3 cellular contexts compared by ENCODE assay signal in the genomic region with DNA sequence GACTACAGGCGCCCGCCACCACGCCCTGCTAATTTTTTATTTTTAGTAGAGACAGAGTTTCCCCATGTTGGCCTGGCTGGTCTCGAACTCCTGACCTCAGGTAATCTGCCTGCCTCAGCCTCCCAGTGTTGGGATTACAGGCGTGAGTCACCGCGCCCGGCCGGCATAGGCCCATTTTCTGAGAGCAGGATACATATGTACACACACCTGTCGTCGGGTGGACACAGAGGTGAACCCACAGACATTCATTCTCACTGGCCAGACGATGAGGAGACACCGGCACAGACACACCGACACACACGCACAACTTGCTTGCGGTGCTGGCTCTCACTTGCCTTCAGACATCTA.
TF ChIP-seq lines count a peak whose summit lies in the region.

No MANE protein-coding gene starts in this region.

TF ChIP-seq in SK-N-SH, 30 proteins besides CTCF, POLR2A, EP300 and RAD21:
- TF ChIP-seq POLR2AphosphoS5 (IDR thresholded peaks at IDR 0.05; ENCODE audit: low read depth, low read length) (no peak), FOXM1 (IDR thresholded peaks at IDR 0.05; ENCODE audit: low read depth) (no peak), MEF2A (IDR thresholded peaks at IDR 0.05; ENCODE audit: borderline replicate concordance, low read depth) (no peak), TEAD4 (IDR thresholded peaks at IDR 0.05; ENCODE audit: borderline replicate concordance, insufficient read depth) (no peak), EZH2phosphoT487 (IDR thresholded peaks at IDR 0.05; ENCODE audit: borderline replicate concordance, low read depth) (no peak), ELF1 (IDR thresholded peaks at IDR 0.05) (no peak), SIN3A (IDR thresholded peaks at IDR 0.05; ENCODE audit: borderline replicate concordance, low read depth, low read length) (no peak)
- TF ChIP-seq, protein P1, sequence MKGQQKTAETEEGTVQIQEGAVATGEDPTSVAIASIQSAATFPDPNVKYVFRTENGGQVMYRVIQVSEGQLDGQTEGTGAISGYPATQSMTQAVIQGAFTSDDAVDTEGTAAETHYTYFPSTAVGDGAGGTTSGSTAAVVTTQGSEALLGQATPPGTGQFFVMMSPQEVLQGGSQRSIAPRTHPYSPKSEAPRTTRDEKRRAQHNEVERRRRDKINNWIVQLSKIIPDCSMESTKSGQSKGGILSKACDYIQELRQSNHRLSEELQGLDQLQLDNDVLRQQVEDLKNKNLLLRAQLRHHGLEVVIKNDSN (IDR thresholded peaks at IDR 0.05; ENCODE audit: borderline replicate concordance, low read depth) = no peak
- TF ChIP-seq, protein P2, sequence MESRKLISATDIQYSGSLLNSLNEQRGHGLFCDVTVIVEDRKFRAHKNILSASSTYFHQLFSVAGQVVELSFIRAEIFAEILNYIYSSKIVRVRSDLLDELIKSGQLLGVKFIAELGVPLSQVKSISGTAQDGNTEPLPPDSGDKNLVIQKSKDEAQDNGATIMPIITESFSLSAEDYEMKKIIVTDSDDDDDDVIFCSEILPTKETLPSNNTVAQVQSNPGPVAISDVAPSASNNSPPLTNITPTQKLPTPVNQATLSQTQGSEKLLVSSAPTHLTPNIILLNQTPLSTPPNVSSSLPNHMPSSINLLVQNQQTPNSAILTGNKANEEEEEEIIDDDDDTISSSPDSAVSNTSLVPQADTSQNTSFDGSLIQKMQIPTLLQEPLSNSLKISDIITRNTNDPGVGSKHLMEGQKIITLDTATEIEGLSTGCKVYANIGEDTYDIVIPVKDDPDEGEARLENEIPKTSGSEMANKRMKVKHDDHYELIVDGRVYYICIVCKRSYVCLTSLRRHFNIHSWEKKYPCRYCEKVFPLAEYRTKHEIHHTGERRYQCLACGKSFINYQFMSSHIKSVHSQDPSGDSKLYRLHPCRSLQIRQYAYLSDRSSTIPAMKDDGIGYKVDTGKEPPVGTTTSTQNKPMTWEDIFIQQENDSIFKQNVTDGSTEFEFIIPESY (IDR thresholded peaks at IDR 0.05; ENCODE audit: borderline replicate concordance, low read depth) = no peak

TF ChIP-seq in SK-N-SH treated with all-trans-retinoic acid at 6 μM for 48 hours, 23 proteins besides CTCF, POLR2A, EP300 and RAD21:
- TF ChIP-seq ZFP30 (CRISPR knock-in tag; IDR thresholded peaks at IDR 0.05) = no peak
- TF ChIP-seq ZNF8 (CRISPR knock-in tag; IDR thresholded peaks at IDR 0.05) = no peak

TF ChIP-seq in HepG2, 621 proteins besides CTCF, POLR2A, EP300 and RAD21:
- TF ChIP-seq RFX5 (IDR thresholded peaks at IDR 0.05; ENCODE audit: low read depth, low read length) = no peak
- TF ChIP-seq ZNF549 (CRISPR knock-in tag; IDR thresholded peaks at IDR 0.05) = no peak
- no peak for TF ChIP-seq CREB1 (IDR thresholded peaks at IDR 0.05)
- peak; percentile 33; the same call in 1 of the 2 replicates for TF ChIP-seq CREB1 (CRISPR knock-in tag; IDR thresholded peaks at IDR 0.05)
- TF ChIP-seq ZFYVE20 (CRISPR knock-in tag; IDR thresholded peaks at IDR 0.05; ENCODE audit: borderline replicate concordance, low read depth) = no peak
- peak; percentile 53 for TF ChIP-seq ZNF629 (CRISPR knock-in tag; conservative IDR thresholded peaks at IDR 0.05)
- peak; percentile 81 for TF ChIP-seq FOSL2 (CRISPR knock-in tag; IDR thresholded peaks at IDR 0.05)
- no peak for TF ChIP-seq ZNF589 (CRISPR knock-in tag; conservative IDR thresholded peaks at IDR 0.05)
- no peak for TF ChIP-seq HNF4A (CRISPR knock-in tag; IDR thresholded peaks at IDR 0.05)
- no peak for TF ChIP-seq TSC22D2 (CRISPR knock-in tag; IDR thresholded peaks at IDR 0.05; ENCODE audit: borderline replicate concordance)
- no peak for TF ChIP-seq ZNF891 (CRISPR knock-in tag; IDR thresholded peaks at IDR 0.05)
- TF ChIP-seq ZNF484 (CRISPR knock-in tag; IDR thresholded peaks at IDR 0.05; ENCODE audit: borderline replicate concordance, low read depth) = no peak
- TF ChIP-seq FOXA1 (IDR thresholded peaks at IDR 0.05) = no peak
- TF ChIP-seq FOXA1 (CRISPR knock-in tag; IDR thresholded peaks at IDR 0.05) = 0 out of 2 replicates have a peak, but pooled peaks have one; percentile 25
- no peak for TF ChIP-seq SOX5 (CRISPR knock-in tag; IDR thresholded peaks at IDR 0.05; ENCODE audit: borderline replicate concordance)
- TF ChIP-seq, protein P3, sequence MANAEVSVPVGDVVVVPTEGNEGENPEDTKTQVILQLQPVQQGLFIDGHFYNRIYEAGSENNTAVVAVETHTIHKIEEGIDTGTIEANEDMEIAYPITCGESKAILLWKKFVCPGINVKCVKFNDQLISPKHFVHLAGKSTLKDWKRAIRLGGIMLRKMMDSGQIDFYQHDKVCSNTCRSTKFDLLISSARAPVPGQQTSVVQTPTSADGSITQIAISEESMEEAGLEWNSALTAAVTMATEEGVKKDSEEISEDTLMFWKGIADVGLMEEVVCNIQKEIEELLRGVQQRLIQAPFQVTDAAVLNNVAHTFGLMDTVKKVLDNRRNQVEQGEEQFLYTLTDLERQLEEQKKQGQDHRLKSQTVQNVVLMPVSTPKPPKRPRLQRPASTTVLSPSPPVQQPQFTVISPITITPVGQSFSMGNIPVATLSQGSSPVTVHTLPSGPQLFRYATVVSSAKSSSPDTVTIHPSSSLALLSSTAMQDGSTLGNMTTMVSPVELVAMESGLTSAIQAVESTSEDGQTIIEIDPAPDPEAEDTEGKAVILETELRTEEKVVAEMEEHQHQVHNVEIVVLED (CRISPR knock-in tag; IDR thresholded peaks at IDR 0.05; ENCODE audit: borderline replicate concordance) = no peak
- no peak for TF ChIP-seq RFXAP (CRISPR knock-in tag; IDR thresholded peaks at IDR 0.05; ENCODE audit: borderline replicate concordance)
- no peak for TF ChIP-seq NFIB (CRISPR knock-in tag; IDR thresholded peaks at IDR 0.05; ENCODE audit: borderline replicate concordance)
- TF ChIP-seq ZMYM3 (CRISPR knock-in tag; IDR thresholded peaks at IDR 0.05) = peak; percentile 49; the same call in 1 of the 2 replicates
